Comparison of ENCODE assay signal across 11 cellular contexts in genomic region chrX:149996515-149996914, GRCh38.
"Had no signal": no experiment of that assay in that cellular context is flagged by ENCODE, and none has a peak within 500 bp of the region (broad histone marks: within the 10 kb centered on the region; RNA-seq: fewer than 3 reads in every experiment).

No MANE protein-coding gene starts in this region.

- H3K27ac Mint-ChIP-seq: GM23338, H9, HFFc6 had no signal

- H3K9me3 ChIP-seq: HAP-1 had no signal

- H2AFZ ChIP-seq: GM23248, GM23338 had no signal

- H3K9me3 Mint-ChIP-seq: GM23338, HFFc6 had no signal

- H3K4me3 Mint-ChIP-seq: GM23338, H9, HFFc6 had no signal

- H3K4me2 ChIP-seq: GM23338 had no signal

- H3K4me1 ChIP-seq: HAP-1 had no signal

- H3K4me1 Mint-ChIP-seq: GM23338, H9 had no signal

- ATAC-seq: GM23338, HCT116 had no signal

- FAIRE-seq: H1, H54 had no signal

- H3K9ac ChIP-seq: GM23248 had no signal

- H3K27ac ChIP-seq: GM23248 had no signal

- DNase-seq: GM23248, GOT3, H7, H9, HCEC 1CT, HFFc6 had no signal

- H3K36me3 ChIP-seq: HAP-1 had no signal

- H3K4me3 ChIP-seq: GM23248, GM23338, HAP-1 had no signal
